26 cellular contexts compared by ENCODE assay signal in genomic region chr11:30608534-30608933, GRCh38. TPM values are rescaled to one million over a fixed set of nuclear protein-coding genes. Genes with fewer than 3 reads are reported as not detected.
"Had no signal": no experiment of that assay in that cellular context is flagged by ENCODE, and none has a peak within 500 bp of the region (broad histone marks: within the 10 kb centered on the region; RNA-seq: fewer than 3 reads in every experiment).

No MANE protein-coding gene starts in this region.

- H3K4me1 ChIP-seq: foreskin keratinocyte, gastroesophageal sphincter, heart left ventricle, lower lobe of right lung, parathyroid adenoma, right lobe of liver, suprapubic skin, transverse colon, upper lobe of right lung, uterus had no signal

- H3K27ac ChIP-seq: epithelial cell of prostate, foreskin keratinocyte, gastroesophageal sphincter, heart left ventricle, hepatocyte, lower lobe of right lung, parathyroid adenoma, right lobe of liver, suprapubic skin, transverse colon, upper lobe of right lung, uterus had no signal

- H3K36me3 ChIP-seq: gastroesophageal sphincter, heart left ventricle, lower lobe of right lung, right lobe of liver, suprapubic skin, transverse colon, upper lobe of right lung, uterus had no signal

- H3K4me3 ChIP-seq: gastroesophageal sphincter, heart left ventricle, hepatocyte, lower lobe of right lung, mucosa of descending colon, right lobe of liver, smooth muscle cell, suprapubic skin, transverse colon, upper lobe of right lung, uterus had no signal

- DNase-seq: cortex of kidney; effector CD4-positive, alpha-beta T cell; foreskin keratinocyte; heart left ventricle; kidney glomerular epithelial cell; left colon; left ventricle myocardium superior; lower lobe of right lung; mucosa of descending colon; naive B cell; right lobe of liver; stimulated activated CD4-positive, alpha-beta T cell treated with anti-CD3 and anti-CD28 coated beads, Interleukin-12 subunit alpha, Interleukin-12 subunit beta, amount 100 ng/mL, for 4 hours; stimulated activated CD4-positive, alpha-beta T cell treated with anti-CD3 and anti-CD28 coated beads, Interleukin-1b, Interleukin-23, amount 100 ng/mL, for 48 hours; stimulated activated CD4-positive, alpha-beta T cell treated with anti-CD3 and anti-CD28 coated beads, Interleukin-4, amount 100 ng/mL, for 1 hour; stimulated activated CD8-positive, alpha-beta memory T cell treated with anti-CD3 and anti-CD28 coated beads, Interleukin-4, amount 100 ng/mL, for 48 hours; stimulated activated naive CD4-positive, alpha-beta T cell; stimulated activated naive CD8-positive, alpha-beta T cell treated with anti-CD3 and anti-CD28 coated beads, Interleukin-15, amount 100 ng/mL, for 72 hours; transverse colon; upper lobe of right lung; uterus had no signal

- H3K9me3 ChIP-seq: gastroesophageal sphincter, heart left ventricle, lower lobe of right lung, mucosa of descending colon, right lobe of liver, suprapubic skin, transverse colon, upper lobe of right lung, uterus had no signal

- H3K27me3 ChIP-seq: foreskin keratinocyte, gastroesophageal sphincter, heart left ventricle, hepatocyte, right lobe of liver, suprapubic skin, transverse colon, upper lobe of right lung, uterus had no signal

RNA-seq across cellular contexts. Expression of gene MPPED2, which starts 22.4 kb away (rescaled TPM):
- total RNA-seq: foreskin keratinocyte had no signal
